Comparison of ENCODE assay signal across 1 cellular context in the genomic region with DNA sequence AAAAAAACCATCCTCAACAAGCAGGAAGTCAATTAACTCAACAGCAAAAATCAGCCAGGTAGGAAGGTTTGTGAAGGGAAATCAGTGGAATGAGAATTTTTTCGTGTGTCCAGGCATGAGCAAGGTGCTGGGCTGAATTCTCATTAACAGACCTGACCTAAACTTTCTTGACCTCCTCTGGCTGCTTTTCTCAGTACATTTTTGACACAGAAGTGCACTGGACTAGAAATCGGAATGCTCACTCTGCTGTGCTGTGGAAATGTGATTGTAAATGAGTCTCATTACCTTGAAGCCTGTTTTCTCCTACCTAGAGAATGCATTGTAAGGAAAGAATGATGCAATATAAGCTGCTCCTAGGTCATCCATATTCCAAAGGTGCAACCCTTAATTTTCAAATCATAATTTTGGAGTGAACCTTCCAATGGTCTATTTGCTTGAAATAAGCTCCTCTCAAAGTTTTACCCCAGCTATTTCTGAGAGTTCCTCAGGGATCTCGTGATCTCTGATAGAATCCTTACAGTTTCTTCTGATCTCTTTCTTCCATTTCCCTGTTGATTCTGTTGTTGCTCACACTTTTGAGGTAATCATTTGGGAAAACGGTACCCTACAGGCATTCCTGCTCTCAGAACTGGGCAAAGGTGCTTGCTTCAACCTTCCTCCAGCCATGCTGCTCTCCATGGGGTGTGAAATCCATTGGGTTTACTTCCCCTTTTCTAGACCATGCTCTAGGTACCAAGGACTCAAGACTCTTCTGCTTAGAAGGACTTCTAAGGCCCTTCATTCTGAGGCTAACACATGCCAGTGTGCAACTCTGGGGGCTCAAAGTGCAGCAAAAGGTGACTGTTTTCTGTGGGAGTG.
TF ChIP-seq lines count a peak whose summit lies in the region.

No MANE protein-coding gene starts in this region.

TF ChIP-seq in A549, 52 proteins besides CTCF, POLR2A, EP300 and RAD21 (continued from another document):
- TF ChIP-seq, protein P1, sequence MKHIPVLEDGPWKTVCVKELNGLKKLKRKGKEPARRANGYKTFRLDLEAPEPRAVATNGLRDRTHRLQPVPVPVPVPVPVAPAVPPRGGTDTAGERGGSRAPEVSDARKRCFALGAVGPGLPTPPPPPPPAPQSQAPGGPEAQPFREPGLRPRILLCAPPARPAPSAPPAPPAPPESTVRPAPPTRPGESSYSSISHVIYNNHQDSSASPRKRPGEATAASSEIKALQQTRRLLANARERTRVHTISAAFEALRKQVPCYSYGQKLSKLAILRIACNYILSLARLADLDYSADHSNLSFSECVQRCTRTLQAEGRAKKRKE (CRISPR knock-in tag; IDR thresholded peaks at IDR 0.05; ENCODE audit: low read depth) = no peak
- TF ChIP-seq JUN (IDR thresholded peaks at IDR 0.05) (no peak), SREBF2 (IDR thresholded peaks at IDR 0.05) (no peak), CEBPB (IDR thresholded peaks at IDR 0.05) (no peak), KDM1A (IDR thresholded peaks at IDR 0.05; ENCODE audit: low read depth) (no peak), EHMT2 (IDR thresholded peaks at IDR 0.05; ENCODE audit: low read depth) (no peak), FOSL2 (IDR thresholded peaks at IDR 0.05) (no peak), FOSL2 (CRISPR knock-in tag; IDR thresholded peaks at IDR 0.05) (no peak), TP53 (CRISPR knock-in tag; IDR thresholded peaks at IDR 0.05) (no peak), CBX8 (IDR thresholded peaks at IDR 0.05) (no peak), ZNF302 (CRISPR knock-in tag; IDR thresholded peaks at IDR 0.05) (no peak)
